Comparison of ENCODE assay signal across 10 cellular contexts in genomic region chr14:91012050-91012449, GRCh38.
"Had no signal": no experiment of that assay in that cellular context is flagged by ENCODE, and none has a peak within 500 bp of the region (broad histone marks: within the 10 kb centered on the region; RNA-seq: fewer than 3 reads in every experiment).

No MANE protein-coding gene starts in this region.

- H3K36me3 ChIP-seq: left ventricle myocardium inferior had no signal

- H3K4me1 Mint-ChIP-seq: neural crest cell had no signal

- H3K27me3 Mint-ChIP-seq: activated CD4-positive, alpha-beta memory T cell treated with anti-CD3 and anti-CD28 coated beads, Interleukin-2, amount 10 ng/mL, durations not matched to agents 7 days and 5 days; memory B cell had no signal

- H3K4me3 ChIP-seq: left ventricle myocardium inferior had no signal

- H3K9me3 Mint-ChIP-seq: activated CD4-positive, alpha-beta memory T cell treated with anti-CD3 and anti-CD28 coated beads, Interleukin-2, amount 10 ng/mL, durations not matched to agents 7 days and 5 days; memory B cell; neural crest cell; stimulated activated effector memory CD8-positive, alpha-beta T cell treated with anti-CD3 and anti-CD28 coated beads, Interleukin-12 subunit alpha, Interleukin-12 subunit beta, amount 100 ng/mL, for 72 hours had no signal

- H3K36me3 Mint-ChIP-seq: stimulated activated effector memory CD8-positive, alpha-beta T cell treated with anti-CD3 and anti-CD28 coated beads, Interleukin-12 subunit alpha, Interleukin-12 subunit beta, amount 100 ng/mL, for 72 hours had no signal

- H3K9me3 ChIP-seq: left ventricle myocardium inferior had no signal

- ATAC-seq: stimulated activated effector memory CD8-positive, alpha-beta T cell treated with anti-CD3 and anti-CD28 coated beads, Interleukin-12 subunit alpha, Interleukin-12 subunit beta, amount 100 ng/mL, for 72 hours had no signal

- H3K27ac ChIP-seq: left ventricle myocardium inferior, parathyroid adenoma had no signal

- H3K4me3 Mint-ChIP-seq: activated CD4-positive, alpha-beta memory T cell treated with anti-CD3 and anti-CD28 coated beads, Interleukin-2, amount 10 ng/mL, durations not matched to agents 7 days and 5 days; memory B cell; neural crest cell; stimulated activated effector memory CD8-positive, alpha-beta T cell treated with anti-CD3 and anti-CD28 coated beads, Interleukin-12 subunit alpha, Interleukin-12 subunit beta, amount 100 ng/mL, for 72 hours had no signal

- DNase-seq: activated CD4-positive, alpha-beta memory T cell treated with anti-CD3 and anti-CD28 coated beads, Interleukin-2, amount 10 ng/mL, durations not matched to agents 7 days and 5 days; activated CD4-positive, alpha-beta T cell treated with anti-CD3 and anti-CD28 coated beads for 1 hour; activated naive CD4-positive, alpha-beta T cell treated with Interleukin-2 at 50 U/mL for 16 hours; left ventricle myocardium inferior; small intestine; SW 1271 had no signal

- H3K27ac Mint-ChIP-seq: activated CD4-positive, alpha-beta memory T cell treated with anti-CD3 and anti-CD28 coated beads, Interleukin-2, amount 10 ng/mL, durations not matched to agents 7 days and 5 days; memory B cell; stimulated activated effector memory CD8-positive, alpha-beta T cell treated with anti-CD3 and anti-CD28 coated beads, Interleukin-12 subunit alpha, Interleukin-12 subunit beta, amount 100 ng/mL, for 72 hours had no signal

- H3K4me1 ChIP-seq: parathyroid adenoma had no signal
